In the genomic region with DNA sequence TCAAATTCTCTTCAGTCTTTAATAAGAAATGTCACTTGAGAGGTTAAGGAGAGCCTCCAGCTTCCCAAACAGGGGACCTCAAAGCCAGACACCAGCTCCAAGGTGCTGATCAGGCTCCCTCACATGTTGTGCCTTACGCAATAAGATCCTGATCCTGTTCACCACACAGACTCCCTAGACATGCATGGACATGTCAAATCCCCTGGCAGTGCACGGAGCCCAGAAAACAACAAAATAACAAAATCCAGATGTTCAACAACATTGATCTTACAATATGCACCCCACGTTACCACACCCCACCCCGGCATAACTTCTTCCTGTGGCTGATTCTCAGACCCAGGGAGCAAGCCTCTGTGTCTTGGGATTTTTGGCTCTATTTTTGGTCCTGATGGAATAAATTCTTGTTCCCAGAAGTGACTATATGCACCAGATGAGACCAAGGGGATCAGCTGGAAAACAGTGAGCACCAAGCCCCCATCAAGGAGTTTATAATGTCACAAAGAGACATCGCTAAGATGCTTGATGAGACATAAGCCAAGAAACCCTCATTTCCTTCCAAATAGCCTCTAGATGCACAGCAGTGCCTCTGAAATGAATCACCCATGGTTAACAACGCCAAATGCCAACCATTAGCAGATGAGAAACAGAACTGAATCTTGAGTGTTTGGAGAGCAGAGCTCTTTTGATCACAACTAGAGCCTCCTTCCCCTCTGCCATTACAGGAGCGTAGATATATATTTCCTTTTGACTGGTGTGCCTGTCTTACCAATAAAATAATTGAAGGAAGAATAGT, we compare ENCODE assay signal across 11 cellular contexts.
DNase-seq lines count a peak whose midpoint lies in the region; ATAC-seq and TF ChIP-seq lines count a peak whose summit lies in the region.
"Had no signal": no experiment of that assay in that cellular context is flagged by ENCODE, and none has a peak within 500 bp of the region (broad histone marks: within the 10 kb centered on the region; RNA-seq: fewer than 3 reads in every experiment).

No MANE protein-coding gene starts in this region.

- POLR2A ChIA-PET in activated CD4-positive, alpha-beta T cell treated with anti-CD3 and anti-CD28 coated beads for 36 hours (lab: Charles Lee): no interaction called here

- peak overlapping the region; percentile 60 for H3K4me2 ChIP-seq in smooth muscle cell

- no peaks in the 10 kb centered on the region for H3K9me3 Mint-ChIP-seq in activated CD4-positive, alpha-beta T cell treated with anti-CD3 and anti-CD28 coated beads for 36 hours (ENCODE audit: low read depth)

- ATAC-seq in activated CD4-positive, alpha-beta T cell treated with anti-CD3 and anti-CD28 coated beads for 36 hours: peak; percentile 89
- ATAC-seq: left lung had no signal

- H3K27me3 Mint-ChIP-seq in activated CD4-positive, alpha-beta T cell treated with anti-CD3 and anti-CD28 coated beads for 36 hours: no peaks in the 10 kb centered on the region

- H3K27ac ChIP-seq in smooth muscle cell (ENCODE audit: low read depth): peak overlapping the region; percentile 80
- no peak overlapping the region for H3K27ac ChIP-seq in testis
- H3K27ac ChIP-seq: left lung had no signal

- H3K79me2 ChIP-seq in smooth muscle cell (ENCODE audit: low read depth): peaks cover 6% of the 10 kb centered on the region

- H3K27ac Mint-ChIP-seq in activated CD4-positive, alpha-beta T cell treated with anti-CD3 and anti-CD28 coated beads for 36 hours: no peak overlapping the region

- H3K27me3 ChIP-seq in smooth muscle cell (ENCODE audit: low read depth) (no peaks in the 10 kb centered on the region), testis (no peaks in the 10 kb centered on the region)
- H3K27me3 ChIP-seq: left lung had no signal

- H3K4me3 ChIP-seq in choroid plexus epithelial cell (ENCODE audit: low read depth, low read length): no peak overlapping the region
- no peak overlapping the region for H3K4me3 ChIP-seq in smooth muscle cell
- no peak overlapping the region for H3K4me3 ChIP-seq in testis
- H3K4me3 ChIP-seq: left lung had no signal

- TF ChIP-seq POLR2A in testis (IDR thresholded peaks at IDR 0.05): no peak

- H3K4me3 Mint-ChIP-seq in activated CD4-positive, alpha-beta T cell treated with anti-CD3 and anti-CD28 coated beads for 36 hours: no peak overlapping the region

- H2AFZ ChIP-seq in smooth muscle cell (ENCODE audit: low read depth): no peak overlapping the region

- H3K4me1 ChIP-seq in smooth muscle cell (ENCODE audit: low read depth) (no peaks in the 10 kb centered on the region), testis (no peaks in the 10 kb centered on the region)

- DNase-seq in activated CD4-positive, alpha-beta T cell treated with anti-CD3 and anti-CD28 coated beads for 36 hours: no peak
- no peak for DNase-seq in activated CD4-positive, alpha-beta T cell treated with anti-CD3 and anti-CD28 coated beads for 48 hours
- DNase-seq in NCI-H2171 treated with DMSO at 0.1 percent for 48 hours (lab: John Stamatoyannopoulos, UW): peak; percentile 80
- peak; percentile 58 for DNase-seq in choroid plexus epithelial cell (ENCODE audit: low read depth)
- no peak for DNase-seq in smooth muscle cell (lab: John Stamatoyannopoulos, UW; ENCODE audit: unreplicated experiment)
- no peak for DNase-seq in testis
- no peak for DNase-seq in H4 (ENCODE audit: low spot score)
- DNase-seq in NCI-H2227 treated with DMSO at 0.1 percent for 48 hours (lab: John Stamatoyannopoulos, UW): no peak
- DNase-seq: AML-193, left lung, NCI-H510A had no signal

- peaks cover 66% of the 10 kb centered on the region for H4K20me1 ChIP-seq in smooth muscle cell (ENCODE audit: low read depth)

- H3K36me3 ChIP-seq in smooth muscle cell (ENCODE audit: low read depth): no peaks in the 10 kb centered on the region
- H3K36me3 ChIP-seq in testis (ENCODE audit: low read depth, missing control alignments): no peaks in the 10 kb centered on the region

- peak overlapping the region; percentile 42 for H3K9ac ChIP-seq in smooth muscle cell (ENCODE audit: low read depth)

- intact Hi-C loops in activated CD4-positive, alpha-beta T cell treated with anti-CD3 and anti-CD28 coated beads for 36 hours (cut with DNase I, micrococcal nuclease): no loop called here
- intact Hi-C loops in testis (cut with DNase I; ENCODE audit: low total_unique reads): no loop called here

- no peaks in the 10 kb centered on the region for H3K9me3 ChIP-seq in smooth muscle cell (replicated peaks; ENCODE audit: low read depth)
- no peaks in the 10 kb centered on the region for H3K9me3 ChIP-seq in testis
- H3K9me3 ChIP-seq: left lung had no signal

- peaks cover 2% of the 10 kb centered on the region for H3K36me3 Mint-ChIP-seq in activated CD4-positive, alpha-beta T cell treated with anti-CD3 and anti-CD28 coated beads for 36 hours (ENCODE audit: low read depth)

- CTCF ChIA-PET in activated CD4-positive, alpha-beta T cell treated with anti-CD3 and anti-CD28 coated beads for 36 hours (lab: Charles Lee): interaction anchor here (0.6 to 1.6 kb wide), 5 partner anchors 10 to 1461 kb away, joined by 3 to 5 read pairs (median 3); no protein-coding TSS in a partner anchor

- 54% methylated on average over 7 of the region's 7 CpGs for WGBS in smooth muscle cell (ENCODE audit: low lambda C conversion rate)
- WGBS in testis, 2 donors: 87 to 89% methylated on average over 7 of the region's 7 CpGs

- H3K4me1 Mint-ChIP-seq in activated CD4-positive, alpha-beta T cell treated with anti-CD3 and anti-CD28 coated beads for 36 hours: peaks cover 16% of the 10 kb centered on the region

- peaks cover 1% of the 10 kb centered on the region for H3F3A ChIP-seq in smooth muscle cell (ENCODE audit: low read depth)

- no peak for TF ChIP-seq CTCF in choroid plexus epithelial cell (conservative IDR thresholded peaks at IDR 0.05; ENCODE audit: low read depth, low read length)
- TF ChIP-seq CTCF in smooth muscle cell (IDR thresholded peaks at IDR 0.05; ENCODE audit: borderline replicate concordance, insufficient read depth, poor library complexity, severe bottlenecking): no peak
- TF ChIP-seq CTCF in testis (IDR thresholded peaks at IDR 0.05): no peak

Comparison
In these comparisons a context has a peak if more than half of its experiments do, and no peak if none do; other contexts are left out.
1. DNase-seq: peak in NCI-H2171 treated with DMSO at 0.1 percent for 48 hours (single experiment) and choroid plexus epithelial cell (single experiment); none in activated CD4-positive, alpha-beta T cell treated with anti-CD3 and anti-CD28 coated beads for 36 hours (single experiment), activated CD4-positive, alpha-beta T cell treated with anti-CD3 and anti-CD28 coated beads for 48 hours (single experiment), smooth muscle cell (single experiment), testis (single experiment), H4 (single experiment) and NCI-H2227 treated with DMSO at 0.1 percent for 48 hours (single experiment).